15 cellular contexts compared by ENCODE assay signal in the genomic region with DNA sequence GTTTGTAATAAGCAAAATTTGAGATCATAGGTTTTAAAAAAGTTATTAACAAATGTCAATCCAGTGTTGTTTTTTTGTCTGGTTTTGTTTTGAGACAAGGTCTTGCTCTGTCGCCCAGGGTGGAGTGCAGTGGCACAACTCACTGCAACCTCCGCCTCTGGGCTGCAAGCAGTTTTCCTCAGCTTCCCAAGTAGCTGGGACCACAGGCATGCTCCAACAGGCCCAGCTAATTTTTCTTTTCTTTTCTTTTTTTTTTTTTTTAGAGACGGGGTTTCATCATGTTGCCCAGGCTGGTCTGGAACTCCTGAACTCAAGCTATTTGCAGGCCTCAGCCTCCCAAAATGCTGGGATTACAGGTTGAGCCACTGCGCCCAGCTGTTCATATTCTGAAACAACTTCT.
"Had no signal": no experiment of that assay in that cellular context is flagged by ENCODE, and none has a peak within 500 bp of the region (broad histone marks: within the 10 kb centered on the region; RNA-seq: fewer than 3 reads in every experiment).

No MANE protein-coding gene starts in this region.

- DNase-seq: activated B cell treated with CpG ODN at 0.5 μM for 24 hours; activated CD4-positive, alpha-beta T cell treated with anti-CD3 and anti-CD28 coated beads for 48 hours; activated CD8-positive, alpha-beta memory T cell treated with anti-CD3 and anti-CD28 coated beads, Interleukin-2, amount 50 U/mL, for 48 hours; activated gamma-delta T cell treated with Interleukin-2 at 50 U/mL for 16 hours; amniotic stem cell; lower lobe of right lung; naive B cell; stimulated activated CD4-positive, alpha-beta T cell treated with anti-CD3 and anti-CD28 coated beads, Interleukin-2, amount 100 ng/mL, for 48 hours; tibial artery had no signal

- H3K27ac Mint-ChIP-seq: activated B cell treated with CpG ODN at 0.5 μM for 24 hours; activated naive CD8-positive, alpha-beta T cell; stimulated activated memory B cell treated with anti-CD40 and anti-IgM and Interleukin-4, amounts not matched to agents 10 μg/mL and 1 μg/mL and 100 μg/mL, for 72 hours had no signal

- H3K27me3 ChIP-seq: neutrophil, tibial artery had no signal

- ATAC-seq: lower lobe of right lung; stimulated activated memory B cell treated with anti-CD40 and anti-IgM and Interleukin-4, amounts not matched to agents 10 μg/mL and 1 μg/mL and 100 μg/mL, for 72 hours had no signal

- FAIRE-seq: TTC549, urothelium cell line had no signal

- H3K9me3 Mint-ChIP-seq: activated B cell treated with CpG ODN at 0.5 μM for 24 hours; naive B cell; stimulated activated memory B cell treated with anti-CD40 and anti-IgM and Interleukin-4, amounts not matched to agents 10 μg/mL and 1 μg/mL and 100 μg/mL, for 72 hours had no signal

- H3K4me1 Mint-ChIP-seq: activated B cell treated with CpG ODN at 0.5 μM for 24 hours; stimulated activated memory B cell treated with anti-CD40 and anti-IgM and Interleukin-4, amounts not matched to agents 10 μg/mL and 1 μg/mL and 100 μg/mL, for 72 hours had no signal

- H3K27ac ChIP-seq: lower lobe of right lung, neutrophil, tibial artery had no signal

- H3K4me1 ChIP-seq: lower lobe of right lung, tibial artery had no signal

- H3K36me3 Mint-ChIP-seq: activated naive CD8-positive, alpha-beta T cell; brain; stimulated activated memory B cell treated with anti-CD40 and anti-IgM and Interleukin-4, amounts not matched to agents 10 μg/mL and 1 μg/mL and 100 μg/mL, for 72 hours had no signal

- H3K9me3 ChIP-seq: lower lobe of right lung, neutrophil, tibial artery had no signal

- H3K4me3 ChIP-seq: lower lobe of right lung, tibial artery had no signal

- H3K27me3 Mint-ChIP-seq: activated B cell treated with CpG ODN at 0.5 μM for 24 hours; activated naive CD8-positive, alpha-beta T cell; brain; naive B cell; stimulated activated memory B cell treated with anti-CD40 and anti-IgM and Interleukin-4, amounts not matched to agents 10 μg/mL and 1 μg/mL and 100 μg/mL, for 72 hours had no signal

- H3K4me3 Mint-ChIP-seq: activated B cell treated with CpG ODN at 0.5 μM for 24 hours; activated naive CD8-positive, alpha-beta T cell; stimulated activated memory B cell treated with anti-CD40 and anti-IgM and Interleukin-4, amounts not matched to agents 10 μg/mL and 1 μg/mL and 100 μg/mL, for 72 hours had no signal

- H3K36me3 ChIP-seq: lower lobe of right lung, tibial artery had no signal
